8 cellular contexts compared by ENCODE assay signal in genomic region chr17:48646183-48647102, GRCh38. TPM values are rescaled to one million over a fixed set of nuclear protein-coding genes. Genes with fewer than 3 reads are reported as not detected.
DNase-seq lines count a peak whose midpoint lies in the region; ATAC-seq and TF ChIP-seq lines count a peak whose summit lies in the region.

No MANE protein-coding gene starts in this region.

- no peaks in the 10 kb centered on the region for H3F3A ChIP-seq in neural cell (ENCODE audit: insufficient read depth, low read length, poor library complexity, severe bottlenecking)

- H3K79me2 ChIP-seq in neural cell (replicated peaks; ENCODE audit: insufficient read depth, low read length): no peaks in the 10 kb centered on the region

- H3K36me3 ChIP-seq in MG63 (peaks cover 34% of the 10 kb centered on the region), neural cell (ENCODE audit: insufficient read depth, low read length) (no peaks in the 10 kb centered on the region)

- intact Hi-C loops in lower leg skin (cut with DNase I; ENCODE audit: low total_unique reads): no loop called here

- no peak overlapping the region for H3K27ac ChIP-seq in neural cell (ENCODE audit: low read length)

- no peak overlapping the region for H3K9ac ChIP-seq in neural cell (ENCODE audit: low read length)

- DNase-seq in ELF-1 (ENCODE audit: low read depth, low spot score) (peak; percentile 59), MG63 (peak; percentile 89), lower leg skin (ENCODE audit: low spot score in 2 of 2) (no peak)
- peak; percentile 26 for DNase-seq in activated naive CD8-positive, alpha-beta T cell treated with anti-CD3 and anti-CD28 coated beads, Interleukin-2, amount 50 U/mL, for 24 hours

- no peaks in the 10 kb centered on the region for H3K36me3 Mint-ChIP-seq in activated naive CD8-positive, alpha-beta T cell treated with anti-CD3 and anti-CD28 coated beads, Interleukin-2, amount 50 U/mL, for 24 hours (ENCODE audit: low read depth)

- H2AFZ ChIP-seq in neural cell (ENCODE audit: low read depth, low read length): no peak overlapping the region

- 3 to 5% methylated on average over 32 to 45 of the region's 80 CpGs for WGBS in lower leg skin, 2 donors

- TF ChIP-seq POLR2A in lower leg skin (IDR thresholded peaks at IDR 0.05): no peak

- peak overlapping the region; percentile 74 for H3K4me3 Mint-ChIP-seq in activated naive CD8-positive, alpha-beta T cell treated with anti-CD3 and anti-CD28 coated beads, Interleukin-2, amount 50 U/mL, for 24 hours

- TF ChIP-seq CTCF in neural cell (IDR thresholded peaks at IDR 0.05; ENCODE audit: poor library complexity, severe bottlenecking) (no peak), lower leg skin (IDR thresholded peaks at IDR 0.05) (no peak)

- peaks cover 14% of the 10 kb centered on the region for H3K4me1 Mint-ChIP-seq in activated naive CD8-positive, alpha-beta T cell treated with anti-CD3 and anti-CD28 coated beads, Interleukin-2, amount 50 U/mL, for 24 hours

- peaks cover 71% of the 10 kb centered on the region for H3K27me3 Mint-ChIP-seq in activated naive CD8-positive, alpha-beta T cell treated with anti-CD3 and anti-CD28 coated beads, Interleukin-2, amount 50 U/mL, for 24 hours

- no peak for TF ChIP-seq EP300 in neural cell (conservative IDR thresholded peaks at IDR 0.05; ENCODE audit: poor library complexity, severe bottlenecking)

- H3K9me3 ChIP-seq in MG63 (no peaks in the 10 kb centered on the region; the same call in 1 of the 2 replicates), neural cell (ENCODE audit: low read length) (peaks cover 4% of the 10 kb centered on the region)

- H3K9me3 Mint-ChIP-seq in activated naive CD8-positive, alpha-beta T cell treated with anti-CD3 and anti-CD28 coated beads, Interleukin-2, amount 50 U/mL, for 24 hours: no peaks in the 10 kb centered on the region

- ATAC-seq in activated naive CD8-positive, alpha-beta T cell treated with anti-CD3 and anti-CD28 coated beads, Interleukin-2, amount 50 U/mL, for 24 hours: peak; percentile 49
- ATAC-seq in HG03460 (IDR thresholded peaks at IDR 0.05; ENCODE audit: unreplicated experiment) (no peak), HG03139 (IDR thresholded peaks at IDR 0.05; ENCODE audit: unreplicated experiment) (no peak), HG02852 (IDR thresholded peaks at IDR 0.05; ENCODE audit: unreplicated experiment) (no peak)

- no peak overlapping the region for H3K4me2 ChIP-seq in neural cell (ENCODE audit: low read length)

- no peak overlapping the region for H3K27ac Mint-ChIP-seq in activated naive CD8-positive, alpha-beta T cell treated with anti-CD3 and anti-CD28 coated beads, Interleukin-2, amount 50 U/mL, for 24 hours

- H4K20me1 ChIP-seq in neural cell (ENCODE audit: insufficient read depth): no peaks in the 10 kb centered on the region

- no peaks in the 10 kb centered on the region for H3K9me2 ChIP-seq in neural cell (ENCODE audit: insufficient read depth, low read length)

- no peak for TF ChIP-seq RAD21 in neural cell (conservative IDR thresholded peaks at IDR 0.05)

- H3K4me3 ChIP-seq in MG63 (peak overlapping the region; percentile 94), neural cell (ENCODE audit: low read length) (peak overlapping the region; percentile 7), lower leg skin (ENCODE audit: low read depth, poor library complexity, severe bottlenecking) (no peak overlapping the region)

- H3K27me3 ChIP-seq in MG63: no peaks in the 10 kb centered on the region
- peaks cover 91% of the 10 kb centered on the region for H3K27me3 ChIP-seq in neural cell (ENCODE audit: insufficient read depth, low read depth, low read length)

TF ChIP-seq in neural cell, 6 proteins besides CTCF, POLR2A, EP300 and RAD21:
- peak; percentile 32 for TF ChIP-seq EZH2 (IDR thresholded peaks at IDR 0.05; ENCODE audit: borderline replicate concordance, insufficient read depth, low read length, poor library complexity, severe bottlenecking)
- TF ChIP-seq MXI1 (conservative IDR thresholded peaks at IDR 0.05; ENCODE audit: poor library complexity, severe bottlenecking): no peak
- TF ChIP-seq TAF1 (IDR thresholded peaks at IDR 0.05; ENCODE audit: low read depth): no peak
- no peak for TF ChIP-seq SMC3 (conservative IDR thresholded peaks at IDR 0.05; ENCODE audit: poor library complexity)
- no peak for TF ChIP-seq REST (IDR thresholded peaks at IDR 0.05; ENCODE audit: borderline replicate concordance)
- TF ChIP-seq POLR2AphosphoS5 (IDR thresholded peaks at IDR 0.05): no peak

RNA-seq across cellular contexts. Expression of gene HOXB9, which starts 20.3 kb away (rescaled TPM):
- total RNA-seq in MG63 (2014; rRNA removed; shearing (Covaris generic); ENCODE audit: low replicate concordance): 7.3 and 21.0 TPM in 2 replicates
- polyA plus RNA-seq in neural cell: not detected in 2 replicates
- not detected in 2 replicates for polyA minus RNA-seq in neural cell
- total RNA-seq in lower leg skin: under 1 TPM in 2 of 4 donors, not detected in 2; 0.07 to 0.29 TPM

RNA-seq across cellular contexts. Expression of gene HOXB8, which starts 31.4 kb away (rescaled TPM):
- total RNA-seq in MG63 (2014; rRNA removed; shearing (Covaris generic); ENCODE audit: low replicate concordance): 3.8 and 4.8 TPM in 2 replicates
- not detected in 2 replicates for polyA plus RNA-seq in neural cell
- polyA minus RNA-seq in neural cell: not detected in 2 replicates
- 1 to 10 TPM in 1 of 4 donors, not detected in 3; 1.4 TPM for total RNA-seq in lower leg skin

RNA-seq across cellular contexts. Expression of gene HOXB7, which starts 35.6 kb away (rescaled TPM):
- 9.8 and 30.6 TPM in 2 replicates for total RNA-seq in MG63 (2014; rRNA removed; shearing (Covaris generic); ENCODE audit: low replicate concordance)
- not detected in 2 replicates for polyA plus RNA-seq in neural cell
- polyA minus RNA-seq in neural cell: not detected in 2 replicates
- total RNA-seq in lower leg skin: 10 to 100 TPM in 1 of 4 donors, 1 to 10 TPM in 3; 1.3 to 11.5 (median 5.3) TPM

RNA-seq across cellular contexts. Expression of gene HOXB6, which starts 41.7 kb away (rescaled TPM):
- 7.0 and 7.7 TPM in 2 replicates for total RNA-seq in MG63 (2014; rRNA removed; shearing (Covaris generic); ENCODE audit: low replicate concordance)
- not detected in 2 replicates for polyA plus RNA-seq in neural cell
- polyA minus RNA-seq in neural cell: not detected in 2 replicates
- total RNA-seq in lower leg skin: 1 to 10 TPM in 1 of 4 donors, under 1 TPM in 3; 0.27 to 4.6 (median 0.45) TPM

RNA-seq across cellular contexts. Expression of gene HOXB5, which starts 52.9 kb away (rescaled TPM):
- total RNA-seq in MG63 (2014; rRNA removed; shearing (Covaris generic); ENCODE audit: low replicate concordance): not detected in 2 replicates
- not detected in 2 replicates for polyA plus RNA-seq in neural cell
- polyA minus RNA-seq in neural cell: not detected in 2 replicates
- under 1 TPM in 2 of 4 donors, not detected in 2; 0.15 to 0.55 TPM for total RNA-seq in lower leg skin

Comparison
In these comparisons a context has a peak if more than half of its experiments do, and no peak if none do; other contexts are left out.
1. DNase-seq: peak in ELF-1 (single experiment), MG63 (single experiment) and activated naive CD8-positive, alpha-beta T cell treated with anti-CD3 and anti-CD28 coated beads, Interleukin-2, amount 50 U/mL, for 24 hours (single experiment); none in lower leg skin (0 of 2).